Comparison of ENCODE assay signal across 1 cellular context in the genomic region with DNA sequence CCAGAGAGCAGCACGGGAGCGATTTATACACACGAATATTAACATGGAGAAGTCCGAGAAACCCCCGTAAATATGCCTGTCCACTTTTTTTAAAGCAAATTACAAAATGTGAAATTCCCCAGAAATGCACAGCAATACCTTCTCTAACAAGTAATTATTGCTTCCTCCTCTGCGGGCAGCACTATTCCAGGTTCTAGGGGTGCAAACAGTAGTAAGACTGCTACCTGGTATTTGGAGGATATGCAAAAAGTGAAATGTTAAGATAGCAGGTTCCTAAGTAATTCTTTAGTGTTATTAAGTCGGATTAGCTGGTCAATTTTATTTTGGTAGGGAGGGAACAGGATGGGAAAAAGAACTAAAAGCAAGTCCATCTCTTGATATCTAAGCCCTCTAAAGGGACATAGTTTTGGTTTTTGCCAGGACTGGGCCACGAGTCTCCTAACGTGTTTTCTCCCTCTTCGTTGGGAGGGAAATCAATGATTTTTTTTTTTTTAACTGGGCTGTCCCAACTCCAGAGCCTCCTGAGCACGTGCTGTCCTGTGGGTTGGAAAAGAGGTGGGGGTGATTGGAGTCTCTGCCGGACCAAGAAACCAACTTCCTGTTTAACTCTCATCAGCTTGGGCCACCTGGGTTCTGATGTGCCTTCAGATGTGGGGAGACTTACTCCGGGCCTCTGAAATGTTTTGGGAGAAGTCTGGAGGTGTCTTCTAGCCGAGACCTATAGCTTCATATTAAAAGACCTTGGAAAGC.
TF ChIP-seq lines count a peak whose summit lies in the region.

No MANE protein-coding gene starts in this region.

TF ChIP-seq in HepG2, 621 proteins besides CTCF, POLR2A, EP300 and RAD21 (continued from another document and continues in another):
- no peak for TF ChIP-seq ZHX2 (IDR thresholded peaks at IDR 0.05; ENCODE audit: low read depth)
- TF ChIP-seq ZHX2 (CRISPR knock-in tag; IDR thresholded peaks at IDR 0.05; ENCODE audit: borderline replicate concordance): 0 out of 2 replicates have a peak, but pooled peaks have one; percentile 47
- TF ChIP-seq NCOR1 (IDR thresholded peaks at IDR 0.05; ENCODE audit: borderline replicate concordance, low read length): no peak; the same call in 1 of the 2 replicates
- TF ChIP-seq, protein P1, sequence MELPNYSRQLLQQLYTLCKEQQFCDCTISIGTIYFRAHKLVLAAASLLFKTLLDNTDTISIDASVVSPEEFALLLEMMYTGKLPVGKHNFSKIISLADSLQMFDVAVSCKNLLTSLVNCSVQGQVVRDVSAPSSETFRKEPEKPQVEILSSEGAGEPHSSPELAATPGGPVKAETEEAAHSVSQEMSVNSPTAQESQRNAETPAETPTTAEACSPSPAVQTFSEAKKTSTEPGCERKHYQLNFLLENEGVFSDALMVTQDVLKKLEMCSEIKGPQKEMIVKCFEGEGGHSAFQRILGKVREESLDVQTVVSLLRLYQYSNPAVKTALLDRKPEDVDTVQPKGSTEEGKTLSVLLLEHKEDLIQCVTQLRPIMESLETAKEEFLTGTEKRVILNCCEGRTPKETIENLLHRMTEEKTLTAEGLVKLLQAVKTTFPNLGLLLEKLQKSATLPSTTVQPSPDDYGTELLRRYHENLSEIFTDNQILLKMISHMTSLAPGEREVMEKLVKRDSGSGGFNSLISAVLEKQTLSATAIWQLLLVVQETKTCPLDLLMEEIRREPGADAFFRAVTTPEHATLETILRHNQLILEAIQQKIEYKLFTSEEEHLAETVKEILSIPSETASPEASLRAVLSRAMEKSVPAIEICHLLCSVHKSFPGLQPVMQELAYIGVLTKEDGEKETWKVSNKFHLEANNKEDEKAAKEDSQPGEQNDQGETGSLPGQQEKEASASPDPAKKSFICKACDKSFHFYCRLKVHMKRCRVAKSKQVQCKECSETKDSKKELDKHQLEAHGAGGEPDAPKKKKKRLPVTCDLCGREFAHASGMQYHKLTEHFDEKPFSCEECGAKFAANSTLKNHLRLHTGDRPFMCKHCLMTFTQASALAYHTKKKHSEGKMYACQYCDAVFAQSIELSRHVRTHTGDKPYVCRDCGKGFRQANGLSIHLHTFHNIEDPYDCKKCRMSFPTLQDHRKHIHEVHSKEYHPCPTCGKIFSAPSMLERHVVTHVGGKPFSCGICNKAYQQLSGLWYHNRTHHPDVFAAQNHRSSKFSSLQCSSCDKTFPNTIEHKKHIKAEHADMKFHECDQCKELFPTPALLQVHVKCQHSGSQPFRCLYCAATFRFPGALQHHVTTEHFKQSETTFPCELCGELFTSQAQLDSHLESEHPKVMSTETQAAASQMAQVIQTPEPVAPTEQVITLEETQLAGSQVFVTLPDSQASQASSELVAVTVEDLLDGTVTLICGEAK (IDR thresholded peaks at IDR 0.05): no peak
- TF ChIP-seq, protein P1 (CRISPR knock-in tag; IDR thresholded peaks at IDR 0.05): 0 out of 2 replicates have a peak, but pooled peaks have one; percentile 18
- TF ChIP-seq, protein P2, sequence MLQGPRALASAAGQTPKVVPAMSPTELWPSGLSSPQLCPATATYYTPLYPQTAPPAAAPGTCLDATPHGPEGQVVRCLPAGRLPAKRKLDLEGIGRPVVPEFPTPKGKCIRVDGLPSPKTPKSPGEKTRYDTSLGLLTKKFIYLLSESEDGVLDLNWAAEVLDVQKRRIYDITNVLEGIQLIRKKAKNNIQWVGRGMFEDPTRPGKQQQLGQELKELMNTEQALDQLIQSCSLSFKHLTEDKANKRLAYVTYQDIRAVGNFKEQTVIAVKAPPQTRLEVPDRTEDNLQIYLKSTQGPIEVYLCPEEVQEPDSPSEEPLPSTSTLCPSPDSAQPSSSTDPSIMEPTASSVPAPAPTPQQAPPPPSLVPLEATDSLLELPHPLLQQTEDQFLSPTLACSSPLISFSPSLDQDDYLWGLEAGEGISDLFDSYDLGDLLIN (CRISPR knock-in tag; IDR thresholded peaks at IDR 0.05; ENCODE audit: borderline replicate concordance): no peak
- TF ChIP-seq, protein P3, sequence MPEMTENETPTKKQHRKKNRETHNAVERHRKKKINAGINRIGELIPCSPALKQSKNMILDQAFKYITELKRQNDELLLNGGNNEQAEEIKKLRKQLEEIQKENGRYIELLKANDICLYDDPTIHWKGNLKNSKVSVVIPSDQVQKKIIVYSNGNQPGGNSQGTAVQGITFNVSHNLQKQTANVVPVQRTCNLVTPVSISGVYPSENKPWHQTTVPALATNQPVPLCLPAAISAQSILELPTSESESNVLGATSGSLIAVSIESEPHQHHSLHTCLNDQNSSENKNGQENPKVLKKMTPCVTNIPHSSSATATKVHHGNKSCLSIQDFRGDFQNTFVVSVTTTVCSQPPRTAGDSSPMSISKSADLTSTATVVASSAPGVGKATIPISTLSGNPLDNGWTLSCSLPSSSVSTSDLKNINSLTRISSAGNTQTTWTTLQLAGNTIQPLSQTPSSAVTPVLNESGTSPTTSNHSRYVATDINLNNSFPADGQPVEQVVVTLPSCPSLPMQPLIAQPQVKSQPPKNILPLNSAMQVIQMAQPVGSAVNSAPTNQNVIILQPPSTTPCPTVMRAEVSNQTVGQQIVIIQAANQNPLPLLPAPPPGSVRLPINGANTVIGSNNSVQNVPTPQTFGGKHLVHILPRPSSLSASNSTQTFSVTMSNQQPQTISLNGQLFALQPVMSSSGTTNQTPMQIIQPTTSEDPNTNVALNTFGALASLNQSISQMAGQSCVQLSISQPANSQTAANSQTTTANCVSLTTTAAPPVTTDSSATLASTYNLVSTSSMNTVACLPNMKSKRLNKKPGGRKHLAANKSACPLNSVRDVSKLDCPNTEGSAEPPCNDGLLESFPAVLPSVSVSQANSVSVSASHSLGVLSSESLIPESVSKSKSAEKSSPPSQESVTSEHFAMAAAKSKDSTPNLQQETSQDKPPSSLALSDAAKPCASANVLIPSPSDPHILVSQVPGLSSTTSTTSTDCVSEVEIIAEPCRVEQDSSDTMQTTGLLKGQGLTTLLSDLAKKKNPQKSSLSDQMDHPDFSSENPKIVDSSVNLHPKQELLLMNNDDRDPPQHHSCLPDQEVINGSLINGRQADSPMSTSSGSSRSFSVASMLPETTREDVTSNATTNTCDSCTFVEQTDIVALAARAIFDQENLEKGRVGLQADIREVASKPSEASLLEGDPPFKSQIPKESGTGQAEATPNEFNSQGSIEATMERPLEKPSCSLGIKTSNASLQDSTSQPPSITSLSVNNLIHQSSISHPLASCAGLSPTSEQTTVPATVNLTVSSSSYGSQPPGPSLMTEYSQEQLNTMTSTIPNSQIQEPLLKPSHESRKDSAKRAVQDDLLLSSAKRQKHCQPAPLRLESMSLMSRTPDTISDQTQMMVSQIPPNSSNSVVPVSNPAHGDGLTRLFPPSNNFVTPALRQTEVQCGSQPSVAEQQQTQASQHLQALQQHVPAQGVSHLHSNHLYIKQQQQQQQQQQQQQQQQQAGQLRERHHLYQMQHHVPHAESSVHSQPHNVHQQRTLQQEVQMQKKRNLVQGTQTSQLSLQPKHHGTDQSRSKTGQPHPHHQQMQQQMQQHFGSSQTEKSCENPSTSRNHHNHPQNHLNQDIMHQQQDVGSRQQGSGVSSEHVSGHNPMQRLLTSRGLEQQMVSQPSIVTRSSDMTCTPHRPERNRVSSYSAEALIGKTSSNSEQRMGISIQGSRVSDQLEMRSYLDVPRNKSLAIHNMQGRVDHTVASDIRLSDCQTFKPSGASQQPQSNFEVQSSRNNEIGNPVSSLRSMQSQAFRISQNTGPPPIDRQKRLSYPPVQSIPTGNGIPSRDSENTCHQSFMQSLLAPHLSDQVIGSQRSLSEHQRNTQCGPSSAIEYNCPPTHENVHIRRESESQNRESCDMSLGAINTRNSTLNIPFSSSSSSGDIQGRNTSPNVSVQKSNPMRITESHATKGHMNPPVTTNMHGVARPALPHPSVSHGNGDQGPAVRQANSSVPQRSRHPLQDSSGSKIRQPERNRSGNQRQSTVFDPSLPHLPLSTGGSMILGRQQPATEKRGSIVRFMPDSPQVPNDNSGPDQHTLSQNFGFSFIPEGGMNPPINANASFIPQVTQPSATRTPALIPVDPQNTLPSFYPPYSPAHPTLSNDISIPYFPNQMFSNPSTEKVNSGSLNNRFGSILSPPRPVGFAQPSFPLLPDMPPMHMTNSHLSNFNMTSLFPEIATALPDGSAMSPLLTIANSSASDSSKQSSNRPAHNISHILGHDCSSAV (CRISPR knock-in tag; IDR thresholded peaks at IDR 0.05; ENCODE audit: borderline replicate concordance): no peak
- TF ChIP-seq NFKBIZ (CRISPR knock-in tag; IDR thresholded peaks at IDR 0.05): peak; percentile 84
- TF ChIP-seq RBM39 (IDR thresholded peaks at IDR 0.05; ENCODE audit: low read depth, low read length, poor library complexity, severe bottlenecking): no peak
- no peak for TF ChIP-seq ZNF776 (CRISPR knock-in tag; IDR thresholded peaks at IDR 0.05)
- TF ChIP-seq ZNF75D (CRISPR knock-in tag; IDR thresholded peaks at IDR 0.05; ENCODE audit: borderline replicate concordance): no peak
- TF ChIP-seq ATF6 (CRISPR knock-in tag; conservative IDR thresholded peaks at IDR 0.05): no peak
- TF ChIP-seq REXO4 (CRISPR knock-in tag; IDR thresholded peaks at IDR 0.05; ENCODE audit: borderline replicate concordance): no peak
- no peak for TF ChIP-seq ZNF263 (CRISPR knock-in tag; IDR thresholded peaks at IDR 0.05)
- no peak; the same call in 1 of the 2 replicates for TF ChIP-seq SNAI1 (CRISPR knock-in tag; IDR thresholded peaks at IDR 0.05; ENCODE audit: borderline replicate concordance)
- peak; percentile 78 for TF ChIP-seq DMAP1 (CRISPR knock-in tag; IDR thresholded peaks at IDR 0.05)
- TF ChIP-seq CEBPB (IDR thresholded peaks at IDR 0.05; ENCODE audit: borderline replicate concordance, low read depth, low read length): no peak
- TF ChIP-seq ZNF746 (CRISPR knock-in tag; IDR thresholded peaks at IDR 0.05): peak; percentile 49; the same call in 1 of the 2 replicates
- no peak for TF ChIP-seq STAT5B (CRISPR knock-in tag; IDR thresholded peaks at IDR 0.05)
- no peak for TF ChIP-seq ZFP41 (CRISPR knock-in tag; IDR thresholded peaks at IDR 0.05; ENCODE audit: borderline replicate concordance)
- TF ChIP-seq ZNF446 (CRISPR knock-in tag; IDR thresholded peaks at IDR 0.05): no peak
